In the genomic region with DNA sequence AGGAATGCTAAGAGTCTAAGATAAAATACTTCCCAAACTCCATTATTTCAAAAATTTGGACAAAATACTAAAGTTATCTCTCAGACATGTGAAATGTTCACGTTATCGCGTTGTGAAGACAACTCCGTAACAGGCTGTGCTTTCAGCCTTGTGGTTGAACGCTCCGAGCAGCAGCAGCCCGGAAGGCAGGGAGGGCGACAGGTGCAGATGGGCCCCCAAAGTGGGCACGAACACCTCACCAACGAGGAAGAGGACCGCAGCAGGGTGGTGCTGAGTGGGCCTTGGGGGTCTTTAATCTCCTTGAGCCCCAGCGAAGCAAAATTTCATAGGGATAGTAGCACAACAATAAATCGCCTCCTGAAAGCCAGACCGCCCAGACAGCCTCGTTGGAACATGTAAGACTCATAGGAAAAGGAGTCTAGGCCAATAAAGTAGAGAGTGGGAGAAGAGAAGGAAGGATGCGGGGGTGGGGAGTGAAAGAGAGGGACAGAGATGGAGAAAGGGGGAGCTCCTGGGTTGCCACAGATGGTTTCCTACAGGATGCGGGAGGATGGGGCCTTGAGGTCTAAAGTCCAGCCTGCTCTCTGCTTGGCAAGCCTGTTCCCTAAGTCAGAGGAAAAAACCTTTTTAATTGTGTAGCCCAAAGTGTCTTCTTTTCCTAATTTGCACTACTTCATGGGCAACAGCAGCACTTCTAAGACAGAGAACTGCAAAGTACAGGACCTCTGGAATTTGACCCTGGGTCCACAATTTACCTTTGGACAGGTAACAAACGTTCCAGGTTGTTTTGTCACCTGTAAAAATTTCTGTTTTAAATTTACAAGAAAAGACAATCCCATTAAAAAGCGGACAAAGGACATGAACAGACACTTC, we compare ENCODE assay signal across 9 cellular contexts. TPM values are rescaled to one million over a fixed set of nuclear protein-coding genes. Genes with fewer than 3 reads are reported as not detected.
A peak's percentile ranks its signal among the peaks of the same experiment; 100 is the strongest.
DNase-seq lines count a peak whose midpoint lies in the region; ATAC-seq and TF ChIP-seq lines count a peak whose summit lies in the region.
"Had no signal": no experiment of that assay in that cellular context is flagged by ENCODE, and none has a peak within 500 bp of the region (broad histone marks: within the 10 kb centered on the region; RNA-seq: fewer than 3 reads in every experiment).

No MANE protein-coding gene starts in this region.

- no peaks in the 10 kb centered on the region for H3K9me3 Mint-ChIP-seq in MCF 10A (ENCODE audit: unreplicated experiment)
- no peaks in the 10 kb centered on the region for H3K9me3 Mint-ChIP-seq in stimulated activated naive CD8-positive, alpha-beta T cell treated with anti-CD3 and anti-CD28 coated beads, Interleukin-15, amount 100 ng/mL, for 72 hours

- H3K27ac Mint-ChIP-seq in MCF 10A (ENCODE audit: low read depth, unreplicated experiment) = peak overlapping the region; percentile 98
- no peak overlapping the region for H3K27ac Mint-ChIP-seq in stimulated activated naive CD8-positive, alpha-beta T cell treated with anti-CD3 and anti-CD28 coated beads, Interleukin-15, amount 100 ng/mL, for 72 hours

- peaks cover 21% of the 10 kb centered on the region for H3K4me1 Mint-ChIP-seq in MCF 10A (ENCODE audit: insufficient read depth, unreplicated experiment)
- H3K4me1 Mint-ChIP-seq in stimulated activated naive CD8-positive, alpha-beta T cell treated with anti-CD3 and anti-CD28 coated beads, Interleukin-15, amount 100 ng/mL, for 72 hours = peaks cover 35% of the 10 kb centered on the region

- CTCF ChIA-PET in MCF 10A (lab: Yijun Ruan, JAX) = interaction anchor here (1.0 to 1.4 kb wide), 2 partner anchors 8 to 22 kb away, joined by 3 to 4 read pairs; no protein-coding TSS in a partner anchor

- TSS peak; percentile 83 for BruUV-seq in MCF 10A (replicated peaks; lab: Mats Ljungman, UMichigan)

- no peak for ATAC-seq in stimulated activated naive CD8-positive, alpha-beta T cell treated with anti-CD3 and anti-CD28 coated beads, Interleukin-15, amount 100 ng/mL, for 72 hours
- ATAC-seq in GM21526 (IDR thresholded peaks at IDR 0.05; ENCODE audit: low FRiP score, unreplicated experiment) = no peak

- peak overlapping the region; percentile 86 for H3K4me3 Mint-ChIP-seq in MCF 10A (ENCODE audit: unreplicated experiment)
- peak overlapping the region; percentile 85 to 91 for H3K4me3 Mint-ChIP-seq in stimulated activated naive CD8-positive, alpha-beta T cell treated with anti-CD3 and anti-CD28 coated beads, Interleukin-15, amount 100 ng/mL, for 72 hours

- intact Hi-C loops in MCF 10A (cut with micrococcal nuclease) = no loop called here

- no peaks in the 10 kb centered on the region for H3K27me3 Mint-ChIP-seq in MCF 10A (ENCODE audit: insufficient read depth, unreplicated experiment)
- peaks cover 43% of the 10 kb centered on the region for H3K27me3 Mint-ChIP-seq in stimulated activated naive CD8-positive, alpha-beta T cell treated with anti-CD3 and anti-CD28 coated beads, Interleukin-15, amount 100 ng/mL, for 72 hours

- peak; percentile 70 for DNase-seq in Jurkat, Clone E6-1 (ENCODE audit: low read depth, low spot score)
- DNase-seq in MCF 10A (ENCODE audit: unreplicated experiment) (no peak), left kidney (ENCODE audit: low read depth, low spot score) (peak; percentile 36), NCI-H1092 (lab: John Stamatoyannopoulos, UW) (no peak), GDM1 (lab: John Stamatoyannopoulos, UW) (no peak)
- DNase-seq in stimulated activated naive CD8-positive, alpha-beta T cell treated with anti-CD3 and anti-CD28 coated beads, Interleukin-15, amount 100 ng/mL, for 72 hours = no peak
- DNase-seq: NCI-H82 had no signal

- no peak for TF ChIP-seq CTCF in MCF 10A (IDR thresholded peaks at IDR 0.05; ENCODE audit: unreplicated experiment)

- peaks cover under 1% of the 10 kb centered on the region for H3K36me3 Mint-ChIP-seq in MCF 10A (ENCODE audit: insufficient read depth, unreplicated experiment)

- POLR2A ChIA-PET in MCF 10A (lab: Yijun Ruan, JAX) = interaction anchor here (0.7 to 7.1 kb wide), 15 partner anchors 9 to 128 kb away, joined by 3 to 89 read pairs (median 4); no protein-coding TSS in a partner anchor

- H3K4me3 ChIP-seq in Jurkat, Clone E6-1 (ENCODE audit: low read length) = peak overlapping the region; percentile 74

RNA-seq across cellular contexts. Expression of gene FAM110C, which starts 1.3 kb away (rescaled TPM):
- polyA plus RNA-seq in Jurkat, Clone E6-1 (2012; ENCODE audit: insufficient read depth, insufficient read length) = 23.6 TPM
- total RNA-seq in MCF 10A (2022) = 8.3 and 10.3 TPM in 2 replicates
- total RNA-seq: endothelial cell of umbilical vein had no signal
- polyA plus RNA-seq: endothelial cell of umbilical vein had no signal

Comparison
In these comparisons a context has a peak if more than half of its experiments do, and no peak if none do; other contexts are left out.
1. DNase-seq: peak in Jurkat, Clone E6-1 (single experiment) and left kidney (single experiment); none in MCF 10A (single experiment), stimulated activated naive CD8-positive, alpha-beta T cell treated with anti-CD3 and anti-CD28 coated beads, Interleukin-15, amount 100 ng/mL, for 72 hours (0 of 2), NCI-H1092 (single experiment) and GDM1 (single experiment).